9 cellular contexts compared by ENCODE assay signal in genomic region chr6:79672631-79673065, GRCh38. TPM values are rescaled to one million over a fixed set of nuclear protein-coding genes. Genes with fewer than 3 reads are reported as not detected.
DNase-seq lines count a peak whose midpoint lies in the region; ATAC-seq and TF ChIP-seq lines count a peak whose summit lies in the region.
"Had no signal": no experiment of that assay in that cellular context is flagged by ENCODE, and none has a peak within 500 bp of the region (broad histone marks: within the 10 kb centered on the region; RNA-seq: fewer than 3 reads in every experiment).

No MANE protein-coding gene starts in this region.

- H3K27ac ChIP-seq in mesendoderm (ENCODE audit: low read depth, low read length) = no peak overlapping the region
- H3K27ac ChIP-seq: BLaER1 had no signal

- H3K36me3 ChIP-seq in mesendoderm (ENCODE audit: control insufficient read depth, insufficient read depth, low read length) = peaks cover 2% of the 10 kb centered on the region
- H3K36me3 ChIP-seq: BLaER1 had no signal

- H3K27me3 ChIP-seq in mesendoderm (ENCODE audit: insufficient read depth, low read length, poor library complexity) = no peaks in the 10 kb centered on the region
- H3K27me3 ChIP-seq: BLaER1 had no signal

- H3K18ac ChIP-seq in mesendoderm (ENCODE audit: low read length) = no peak overlapping the region

- no peak overlapping the region for H3K23ac ChIP-seq in mesendoderm (ENCODE audit: low read length)

- no peak overlapping the region for H3K56ac ChIP-seq in mesendoderm (ENCODE audit: low read length)

- no peak overlapping the region for H2AK5ac ChIP-seq in mesendoderm (ENCODE audit: low read length)

- H3K79me1 ChIP-seq in mesendoderm (ENCODE audit: low read length) = no peaks in the 10 kb centered on the region

- H3K4ac ChIP-seq in mesendoderm (ENCODE audit: low read depth, low read length) = no peak overlapping the region

- no peak overlapping the region for H4K8ac ChIP-seq in mesendoderm (ENCODE audit: low read depth, low read length)

- H3K4me3 ChIP-seq in astrocyte of the spinal cord (ENCODE audit: low read depth, low read length) = no peak overlapping the region
- no peak overlapping the region for H3K4me3 ChIP-seq in mesendoderm (ENCODE audit: low read length)
- H3K4me3 ChIP-seq: BLaER1 had no signal

- H2BK120ac ChIP-seq in mesendoderm (ENCODE audit: low read depth, low read length) = no peak overlapping the region

- peak; percentile 67 for TF ChIP-seq CTCF in astrocyte of the spinal cord (IDR thresholded peaks at IDR 0.05; ENCODE audit: low read depth, low read length)

- no peak overlapping the region for H3K9ac ChIP-seq in mesendoderm (ENCODE audit: low read length)
- H3K9ac ChIP-seq: BLaER1 had no signal

- H2BK15ac ChIP-seq in mesendoderm (replicated peaks; ENCODE audit: low read depth) = no peak overlapping the region

- in situ Hi-C loops in astrocyte of the spinal cord (cut with HindIII; ENCODE audit: low sequenced_read_pairs) = no loop called here

- no peak for ATAC-seq in HG03469 (IDR thresholded peaks at IDR 0.05; ENCODE audit: unreplicated experiment)

- no peak overlapping the region for H3K4me2 ChIP-seq in mesendoderm (ENCODE audit: low read length)
- H3K4me2 ChIP-seq: BLaER1 had no signal

- H4K5ac ChIP-seq in mesendoderm (ENCODE audit: low read length) = no peak overlapping the region

- peak in 2 of 3 experiments; percentile 19 to 27 for DNase-seq in NCI-H1417 (lab: John Stamatoyannopoulos, UW)
- no peak for DNase-seq in NCI-H1417 treated with DMSO at 0.1 percent for 48 hours (lab: John Stamatoyannopoulos, UW)
- DNase-seq in LHCN-M2 (ENCODE audit: low read depth) = peak; percentile 41
- peak; percentile 59 for DNase-seq in astrocyte of the spinal cord (ENCODE audit: low read depth, low spot score)
- DNase-seq in mesendoderm = peak; percentile 73
- DNase-seq in NCI-H446 treated with DMSO at 0.1 percent for 48 hours (lab: John Stamatoyannopoulos, UW) = no peak
- no peak for DNase-seq in NK-92 treated with Interleukin-12 subunit alpha and Interleukin-12 subunit beta, amount 100 ng/mL, for 24 hours (lab: John Stamatoyannopoulos, UW)

- no peak overlapping the region for H2BK5ac ChIP-seq in mesendoderm (ENCODE audit: low read length)

- H3K79me2 ChIP-seq in mesendoderm (ENCODE audit: control insufficient read depth, insufficient read depth, low read length) = no peaks in the 10 kb centered on the region

- H3K4me1 ChIP-seq in mesendoderm (ENCODE audit: control insufficient read depth, low read depth, low read length) = no peaks in the 10 kb centered on the region
- H3K4me1 ChIP-seq: BLaER1 had no signal

- no CpG with 5 or more reads among the region's 1 CpG for WGBS in mesendoderm (ENCODE audit: extremely low coverage, insufficient coverage, low lambda C conversion rate)

RNA-seq across cellular contexts. Expression of gene SH3BGRL2, which starts 41.5 kb away (rescaled TPM):
- 1.5 and 1.7 TPM in 2 replicates for total RNA-seq in LHCN-M2 (2014; rRNA removed)
- polyA plus RNA-seq in LHCN-M2 (2012) = 0.33 TPM
- polyA plus RNA-seq in mesendoderm (2013, experiment 1 of 2) = 18.8 TPM
- 18.6 TPM for polyA plus RNA-seq in mesendoderm (2013, experiment 2 of 2)

Comparison
In these comparisons a context has a peak if more than half of its experiments do, and no peak if none do; other contexts are left out.
1. DNase-seq: peak in NCI-H1417 (2 of 3), LHCN-M2 (single experiment), astrocyte of the spinal cord (single experiment) and mesendoderm (single experiment); none in NCI-H1417 treated with DMSO at 0.1 percent for 48 hours (single experiment), NCI-H446 treated with DMSO at 0.1 percent for 48 hours (single experiment) and NK-92 treated with Interleukin-12 subunit alpha and Interleukin-12 subunit beta, amount 100 ng/mL, for 24 hours (single experiment).